Comparison of ENCODE assay signal across 8 cellular contexts in genomic region chr4:72302981-72303704, GRCh38.
A peak's percentile ranks its signal among the peaks of the same experiment; 100 is the strongest.
DNase-seq lines count a peak whose midpoint lies in the region; ATAC-seq and TF ChIP-seq lines count a peak whose summit lies in the region.

No MANE protein-coding gene starts in this region.

- no peaks in the 10 kb centered on the region for H3K9me2 ChIP-seq in MM.1S (replicated peaks; ENCODE audit: insufficient read depth, low read length)

- no peak overlapping the region for H3K4me2 ChIP-seq in MM.1S (ENCODE audit: low read depth, low read length)

- H3K4me3 ChIP-seq in HEK293 (ENCODE audit: low read depth, low read length): no peak overlapping the region
- H3K4me3 ChIP-seq in MM.1S (ENCODE audit: low read length): no peak overlapping the region
- H3K4me3 ChIP-seq in endodermal cell (ENCODE audit: low read length): no peak overlapping the region
- no peak overlapping the region for H3K4me3 ChIP-seq in upper lobe of left lung

- no peak overlapping the region for H3K27ac Mint-ChIP-seq in endodermal cell

- no peak for TF ChIP-seq CTCF in HEK293 (tag by site-specific recombination; IDR thresholded peaks at IDR 0.05)
- TF ChIP-seq CTCF in MM.1S (IDR thresholded peaks at IDR 0.05; ENCODE audit: low read length): peak; percentile 77
- TF ChIP-seq CTCF in endodermal cell (conservative IDR thresholded peaks at IDR 0.05): peak; percentile 85
- peak; percentile 29 to 58 (median 52) for TF ChIP-seq CTCF in upper lobe of left lung (IDR thresholded peaks at IDR 0.05)

- 75 to 94% methylated on average over 2 to 4 of the region's 4 CpGs for WGBS in endodermal cell (ENCODE audit: insufficient coverage in 1 of 2, insufficient read length in 1 of 2), 2 experiments
- WGBS in upper lobe of left lung, 2 donors: 68 to 70% methylated on average over 4 of the region's 4 CpGs

- no peaks in the 10 kb centered on the region for H3K27me3 Mint-ChIP-seq in endodermal cell (ENCODE audit: insufficient read depth)

- no peaks in the 10 kb centered on the region for H4K20me1 ChIP-seq in MM.1S (ENCODE audit: insufficient read depth, low read length)

- H3K79me2 ChIP-seq in MM.1S (ENCODE audit: low read length): no peaks in the 10 kb centered on the region

- CTCF ChIA-PET in HEK293 (lab: Yijun Ruan, JAX): interaction anchor here (0.5 to 2.2 kb wide), 13 partner anchors 9 to 1417 kb away, joined by 3 to 8 read pairs (median 3); no protein-coding TSS in a partner anchor

- no peaks in the 10 kb centered on the region for H3K36me3 ChIP-seq in HEK293 (ENCODE audit: control insufficient read depth in 2 of 2, insufficient read depth in 1 of 2, low read length in 2 of 2)
- H3K36me3 ChIP-seq in MM.1S (replicated peaks; ENCODE audit: insufficient read depth, low read length): no peaks in the 10 kb centered on the region
- no peaks in the 10 kb centered on the region for H3K36me3 ChIP-seq in endodermal cell (ENCODE audit: control insufficient read depth, insufficient read depth, low read length)
- no peaks in the 10 kb centered on the region for H3K36me3 ChIP-seq in upper lobe of left lung

- H3K36me3 Mint-ChIP-seq in endodermal cell (ENCODE audit: low read depth): no peaks in the 10 kb centered on the region

- no peaks in the 10 kb centered on the region for H3F3A ChIP-seq in MM.1S (ENCODE audit: insufficient read depth, low read length)

- H3K27ac ChIP-seq in HEK293 (ENCODE audit: extremely low read depth, low read depth, low read length): no peak overlapping the region
- H3K27ac ChIP-seq in MM.1S (ENCODE audit: low read length): no peak overlapping the region
- H3K27ac ChIP-seq in endodermal cell (ENCODE audit: low read depth, low read length): no peak overlapping the region
- no peak overlapping the region for H3K27ac ChIP-seq in upper lobe of left lung

- no peak for TF ChIP-seq POLR2A in upper lobe of left lung (IDR thresholded peaks at IDR 0.05)

- no peaks in the 10 kb centered on the region for H3K9me3 Mint-ChIP-seq in endodermal cell

- TF ChIP-seq EP300 in upper lobe of left lung (IDR thresholded peaks at IDR 0.05): no peak

- peaks cover 2% of the 10 kb centered on the region for H3K4me1 Mint-ChIP-seq in endodermal cell

- POLR2A ChIA-PET in HEK293 (lab: Yijun Ruan, JAX): no interaction called here

- no peaks in the 10 kb centered on the region for H3K27me3 ChIP-seq in MM.1S (replicated peaks; ENCODE audit: insufficient read depth, low read length)
- no peaks in the 10 kb centered on the region for H3K27me3 ChIP-seq in endodermal cell (ENCODE audit: control insufficient read depth, insufficient read depth, low read length, poor library complexity, severe bottlenecking)
- no peaks in the 10 kb centered on the region for H3K27me3 ChIP-seq in upper lobe of left lung

- DNase-seq in Right ventricle myocardium inferior (ENCODE audit: missing footprints) (no peak), cardiac septum (ENCODE audit: low spot score) (no peak), MM.1S (peak; percentile 43), endodermal cell (peak; percentile 83), myocyte (ENCODE audit: low read depth) (peak; percentile 67), upper lobe of left lung (no peak)
- DNase-seq in activated CD4-positive, CD25-positive, alpha-beta regulatory T cell treated with anti-CD3 and anti-CD28 coated beads, Interleukin-2, amount 50 U/mL, for 72 hours: peak; percentile 33

- ATAC-seq in Right ventricle myocardium inferior: peak; percentile 39
- ATAC-seq in upper lobe of left lung (ENCODE audit: low FRiP score in 2 of 2): peak; percentile 69 to 73

- no peaks in the 10 kb centered on the region for H3K9me3 ChIP-seq in HEK293 (ENCODE audit: control insufficient read depth, insufficient read depth, low read depth, low read length)
- H3K9me3 ChIP-seq in MM.1S (replicated peaks; ENCODE audit: insufficient read depth, low read length): no peaks in the 10 kb centered on the region
- no peaks in the 10 kb centered on the region for H3K9me3 ChIP-seq in endodermal cell (ENCODE audit: control insufficient read depth, low read length)
- no peaks in the 10 kb centered on the region for H3K9me3 ChIP-seq in upper lobe of left lung

- H3K9ac ChIP-seq in MM.1S (ENCODE audit: low read length) (no peak overlapping the region), endodermal cell (ENCODE audit: extremely low read depth, low read length, poor library complexity, severe bottlenecking) (no peak overlapping the region)

- H3K4me1 ChIP-seq in HEK293 (ENCODE audit: control insufficient read depth, insufficient read depth, low read length): no peaks in the 10 kb centered on the region
- no peaks in the 10 kb centered on the region for H3K4me1 ChIP-seq in MM.1S (ENCODE audit: low read length)
- H3K4me1 ChIP-seq in endodermal cell (ENCODE audit: control insufficient read depth, insufficient read depth, low read length): no peaks in the 10 kb centered on the region
- H3K4me1 ChIP-seq in upper lobe of left lung: no peaks in the 10 kb centered on the region

- 0 out of 2 replicates have a peak overlapping the region, but pooled peaks have one; percentile 10 for H2AFZ ChIP-seq in MM.1S (ENCODE audit: low read length)

- H3K4me3 Mint-ChIP-seq in endodermal cell: no peak overlapping the region

- intact Hi-C loops in Right ventricle myocardium inferior (cut with DNase I): no loop called here
- intact Hi-C loops in cardiac septum (cut with DNase I): no loop called here

TF ChIP-seq in HEK293, 187 proteins besides CTCF, POLR2A, EP300 and RAD21:
- TF ChIP-seq ZBTB1 (tag by site-specific recombination; IDR thresholded peaks at IDR 0.05): no peak
- no peak for TF ChIP-seq ZNF585B (tag by site-specific recombination; IDR thresholded peaks at IDR 0.05)
- no peak for TF ChIP-seq REPIN1 (tag by site-specific recombination; IDR thresholded peaks at IDR 0.05; ENCODE audit: low read depth)
- TF ChIP-seq TSHZ1 (tag by site-specific recombination; IDR thresholded peaks at IDR 0.05; ENCODE audit: borderline replicate concordance): no peak
- no peak for TF ChIP-seq ZNF223 (tag by site-specific recombination; IDR thresholded peaks at IDR 0.05)
- no peak for TF ChIP-seq ZNF175 (tag by site-specific recombination; IDR thresholded peaks at IDR 0.05)
- TF ChIP-seq ZNF501 (tag by site-specific recombination; IDR thresholded peaks at IDR 0.05): no peak
- TF ChIP-seq, protein P1, sequence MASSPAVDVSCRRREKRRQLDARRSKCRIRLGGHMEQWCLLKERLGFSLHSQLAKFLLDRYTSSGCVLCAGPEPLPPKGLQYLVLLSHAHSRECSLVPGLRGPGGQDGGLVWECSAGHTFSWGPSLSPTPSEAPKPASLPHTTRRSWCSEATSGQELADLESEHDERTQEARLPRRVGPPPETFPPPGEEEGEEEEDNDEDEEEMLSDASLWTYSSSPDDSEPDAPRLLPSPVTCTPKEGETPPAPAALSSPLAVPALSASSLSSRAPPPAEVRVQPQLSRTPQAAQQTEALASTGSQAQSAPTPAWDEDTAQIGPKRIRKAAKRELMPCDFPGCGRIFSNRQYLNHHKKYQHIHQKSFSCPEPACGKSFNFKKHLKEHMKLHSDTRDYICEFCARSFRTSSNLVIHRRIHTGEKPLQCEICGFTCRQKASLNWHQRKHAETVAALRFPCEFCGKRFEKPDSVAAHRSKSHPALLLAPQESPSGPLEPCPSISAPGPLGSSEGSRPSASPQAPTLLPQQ (tag by site-specific recombination; IDR thresholded peaks at IDR 0.05): 0 out of 2 replicates have a peak, but pooled peaks have one; percentile 27
- no peak for TF ChIP-seq ZNF561 (tag by site-specific recombination; IDR thresholded peaks at IDR 0.05; ENCODE audit: borderline replicate concordance)
- TF ChIP-seq, protein P2, sequence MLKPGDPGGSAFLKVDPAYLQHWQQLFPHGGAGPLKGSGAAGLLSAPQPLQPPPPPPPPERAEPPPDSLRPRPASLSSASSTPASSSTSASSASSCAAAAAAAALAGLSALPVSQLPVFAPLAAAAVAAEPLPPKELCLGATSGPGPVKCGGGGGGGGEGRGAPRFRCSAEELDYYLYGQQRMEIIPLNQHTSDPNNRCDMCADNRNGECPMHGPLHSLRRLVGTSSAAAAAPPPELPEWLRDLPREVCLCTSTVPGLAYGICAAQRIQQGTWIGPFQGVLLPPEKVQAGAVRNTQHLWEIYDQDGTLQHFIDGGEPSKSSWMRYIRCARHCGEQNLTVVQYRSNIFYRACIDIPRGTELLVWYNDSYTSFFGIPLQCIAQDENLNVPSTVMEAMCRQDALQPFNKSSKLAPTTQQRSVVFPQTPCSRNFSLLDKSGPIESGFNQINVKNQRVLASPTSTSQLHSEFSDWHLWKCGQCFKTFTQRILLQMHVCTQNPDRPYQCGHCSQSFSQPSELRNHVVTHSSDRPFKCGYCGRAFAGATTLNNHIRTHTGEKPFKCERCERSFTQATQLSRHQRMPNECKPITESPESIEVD (tag by site-specific recombination; IDR thresholded peaks at IDR 0.05): no peak
- TF ChIP-seq ZNF654 (tag by site-specific recombination; IDR thresholded peaks at IDR 0.05; ENCODE audit: low read depth): peak; percentile 26; the same call in 1 of the 2 replicates
- TF ChIP-seq ZFP69B (tag by site-specific recombination; IDR thresholded peaks at IDR 0.05): peak; percentile 47; the same call in 1 of the 2 replicates

Comparison
In these comparisons a context has a peak if more than half of its experiments do, and no peak if none do; other contexts are left out.
1. DNase-seq: peak in MM.1S (single experiment), activated CD4-positive, CD25-positive, alpha-beta regulatory T cell treated with anti-CD3 and anti-CD28 coated beads, Interleukin-2, amount 50 U/mL, for 72 hours (single experiment), endodermal cell (single experiment) and myocyte (single experiment); none in Right ventricle myocardium inferior (single experiment), cardiac septum (single experiment) and upper lobe of left lung (0 of 2).